In genomic region chr15:44010114-44010513, GRCh38 we compare ENCODE assay signal across 1 cellular context.
TF ChIP-seq lines count a peak whose summit lies in the region.

No MANE protein-coding gene starts in this region.

TF ChIP-seq in HCT116, 20 proteins besides CTCF, POLR2A, EP300 and RAD21 (continued from another document):
- no peak for TF ChIP-seq EGR1 (IDR thresholded peaks at IDR 0.05; ENCODE audit: low read depth)
- no peak for TF ChIP-seq SRF (IDR thresholded peaks at IDR 0.05; ENCODE audit: low read depth)
- TF ChIP-seq POLR2AphosphoS5 (IDR thresholded peaks at IDR 0.05; ENCODE audit: low read depth, low read length), result no peak
- TF ChIP-seq MAX (IDR thresholded peaks at IDR 0.05), result no peak
